In the genomic region with DNA sequence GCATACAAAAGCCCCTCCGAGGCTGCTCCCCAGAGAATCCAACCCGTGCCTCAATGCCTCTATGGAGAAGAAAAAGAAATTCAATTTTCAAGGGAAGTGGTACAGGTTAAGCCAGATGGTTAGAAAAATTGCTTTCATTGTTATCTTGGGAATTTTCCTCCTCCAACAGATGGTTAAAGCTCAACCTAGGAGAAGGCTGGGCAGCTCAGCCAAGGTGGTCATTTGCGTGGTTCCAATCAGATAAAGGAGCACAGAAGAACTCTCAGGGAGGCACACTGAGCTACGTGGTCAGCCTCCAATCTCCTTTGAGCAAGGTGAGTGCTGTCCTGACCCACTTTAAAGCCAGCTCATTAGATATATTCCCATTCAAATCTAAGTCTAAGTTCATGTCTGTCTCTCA, we compare ENCODE assay signal across 25 cellular contexts.
A peak's percentile ranks its signal among the peaks of the same experiment; 100 is the strongest.
DNase-seq lines count a peak whose midpoint lies in the region; ATAC-seq and TF ChIP-seq lines count a peak whose summit lies in the region.
"Had no signal": no experiment of that assay in that cellular context is flagged by ENCODE, and none has a peak within 500 bp of the region (broad histone marks: within the 10 kb centered on the region; RNA-seq: fewer than 3 reads in every experiment).

No MANE protein-coding gene starts in this region.

- 94 to 98% methylated on average over 2 to 4 of the region's 4 CpGs for WGBS in gastroesophageal sphincter (ENCODE audit: low coverage in 1 of 2), 2 donors

- H3K27me3 ChIP-seq in gastroesophageal sphincter = no peaks in the 10 kb centered on the region
- no peaks in the 10 kb centered on the region for H3K27me3 ChIP-seq in colonic mucosa
- H3K27me3 ChIP-seq: adrenal gland, dorsolateral prefrontal cortex, hepatocyte, right atrium auricular region had no signal

- H3K4me1 Mint-ChIP-seq in stimulated activated naive CD8-positive, alpha-beta T cell treated with anti-CD3 and anti-CD28 coated beads, Interleukin-15, Interleukin-2, amounts not matched to agents 100 ng/mL and 50 ng/mL, for 24 hours (ENCODE audit: low read depth) = peaks cover 42% of the 10 kb centered on the region
- H3K4me1 Mint-ChIP-seq in stimulated activated memory B cell treated with anti-CD40 and anti-IgM and Interleukin-4, amounts not matched to agents 10 μg/mL and 1 μg/mL and 100 μg/mL, for 72 hours = peaks cover 37% of the 10 kb centered on the region

- ATAC-seq in stimulated activated naive CD8-positive, alpha-beta T cell treated with anti-CD3 and anti-CD28 coated beads, Interleukin-15, Interleukin-2, amounts not matched to agents 100 U/mL and 50 U/mL, for 24 hours = no peak
- no peak for ATAC-seq in gastroesophageal sphincter
- ATAC-seq in stimulated activated memory B cell treated with anti-CD40 and anti-IgM and Interleukin-4, amounts not matched to agents 10 μg/mL and 1 μg/mL and 100 μg/mL, for 72 hours = no peak
- ATAC-seq in mucosa of descending colon = no peak
- ATAC-seq: Right ventricle myocardium inferior; stimulated activated naive CD8-positive, alpha-beta T cell treated with anti-CD3 and anti-CD28 coated beads, Interleukin-15, amount 100 ng/mL, for 72 hours had no signal

- H3K27ac Mint-ChIP-seq in stimulated activated naive CD8-positive, alpha-beta T cell treated with anti-CD3 and anti-CD28 coated beads, Interleukin-15, Interleukin-2, amounts not matched to agents 100 ng/mL and 50 ng/mL, for 24 hours = peak overlapping the region; percentile 49
- peak overlapping the region; percentile 35 for H3K27ac Mint-ChIP-seq in stimulated activated memory B cell treated with anti-CD40 and anti-IgM and Interleukin-4, amounts not matched to agents 10 μg/mL and 1 μg/mL and 100 μg/mL, for 72 hours

- intact Hi-C loops in colonic mucosa (cut with DNase I) = no loop called here
- intact Hi-C loops in mucosa of descending colon (cut with DNase I, micrococcal nuclease) = no loop called here

- H3K36me3 Mint-ChIP-seq in stimulated activated naive CD8-positive, alpha-beta T cell treated with anti-CD3 and anti-CD28 coated beads, Interleukin-15, Interleukin-2, amounts not matched to agents 100 ng/mL and 50 ng/mL, for 24 hours (ENCODE audit: low read depth) = peaks cover 3% of the 10 kb centered on the region
- H3K36me3 Mint-ChIP-seq in stimulated activated memory B cell treated with anti-CD40 and anti-IgM and Interleukin-4, amounts not matched to agents 10 μg/mL and 1 μg/mL and 100 μg/mL, for 72 hours = peaks cover 16% of the 10 kb centered on the region

- no peak for TF ChIP-seq CTCF in gastroesophageal sphincter (IDR thresholded peaks at IDR 0.05)
- no peak for TF ChIP-seq CTCF in colonic mucosa (IDR thresholded peaks at IDR 0.05)
- no peak for TF ChIP-seq CTCF in mucosa of descending colon (IDR thresholded peaks at IDR 0.05)

- H3K36me3 ChIP-seq in gastroesophageal sphincter (no peaks in the 10 kb centered on the region), colonic mucosa (no peaks in the 10 kb centered on the region), mucosa of descending colon (ENCODE audit: low read depth) (no peaks in the 10 kb centered on the region)
- H3K36me3 ChIP-seq: adrenal gland, right atrium auricular region, thoracic aorta, WERI-Rb-1 had no signal

- DNase-seq in DMS 273 (lab: John Stamatoyannopoulos, UW; ENCODE audit: unreplicated experiment) (peak; percentile 10), DMS 273 treated with DMSO at 0.1 percent for 48 hours (lab: John Stamatoyannopoulos, UW) (no peak), colonic mucosa (no peak), mucosa of descending colon (no peak)
- DNase-seq in stimulated activated naive CD8-positive, alpha-beta T cell treated with anti-CD3 and anti-CD28 coated beads, Interleukin-15, Interleukin-2, amounts not matched to agents 100 U/mL and 50 U/mL, for 24 hours = no peak
- DNase-seq: activated gamma-delta T cell treated with Interleukin-2 at 50 U/mL for 16 hours; C1 segment of cervical spinal cord; cerebellar nuclear complex; dorsolateral prefrontal cortex; foreskin melanocyte; NCI-H446; NCI-H748 treated with DMSO at 0.1 percent for 48 hours; posterior cingulate gyrus; small intestine; stimulated activated naive CD8-positive, alpha-beta T cell treated with anti-CD3 and anti-CD28 coated beads, Interleukin-15, amount 100 ng/mL, for 72 hours; WERI-Rb-1 had no signal

- H3K4me1 ChIP-seq in gastroesophageal sphincter (peaks cover 0 to 75% (median 2%) of the 10 kb centered on the region in 3 donors), colonic mucosa (no peaks in the 10 kb centered on the region), mucosa of descending colon (ENCODE audit: low read depth) (no peaks in the 10 kb centered on the region)
- H3K4me1 ChIP-seq: adrenal gland had no signal

- TF ChIP-seq EP300 in gastroesophageal sphincter (IDR thresholded peaks at IDR 0.05) = no peak

- H3K9me3 Mint-ChIP-seq in stimulated activated naive CD8-positive, alpha-beta T cell treated with anti-CD3 and anti-CD28 coated beads, Interleukin-15, Interleukin-2, amounts not matched to agents 100 ng/mL and 50 ng/mL, for 24 hours = no peaks in the 10 kb centered on the region
- H3K9me3 Mint-ChIP-seq in stimulated activated memory B cell treated with anti-CD40 and anti-IgM and Interleukin-4, amounts not matched to agents 10 μg/mL and 1 μg/mL and 100 μg/mL, for 72 hours = no peaks in the 10 kb centered on the region
- H3K9me3 Mint-ChIP-seq: stimulated activated naive CD8-positive, alpha-beta T cell treated with anti-CD3 and anti-CD28 coated beads, Interleukin-15, amount 100 ng/mL, for 72 hours had no signal

- no peak overlapping the region for H3K9ac ChIP-seq in colonic mucosa (ENCODE audit: low read depth in 2 of 2, low read length in 2 of 2)

- H3K4me3 ChIP-seq in gastroesophageal sphincter = no peak overlapping the region
- no peak overlapping the region for H3K4me3 ChIP-seq in colonic mucosa
- H3K4me3 ChIP-seq in mucosa of descending colon = no peak overlapping the region
- H3K4me3 ChIP-seq: adrenal gland, dorsolateral prefrontal cortex, hepatocyte, right atrium auricular region, thoracic aorta had no signal

- no peaks in the 10 kb centered on the region for H3K9me3 ChIP-seq in gastroesophageal sphincter
- no peaks in the 10 kb centered on the region for H3K9me3 ChIP-seq in colonic mucosa
- H3K9me3 ChIP-seq in mucosa of descending colon = no peaks in the 10 kb centered on the region
- H3K9me3 ChIP-seq: adrenal gland, right atrium auricular region, thoracic aorta had no signal

- TF ChIP-seq POLR2A in gastroesophageal sphincter (IDR thresholded peaks at IDR 0.05) = no peak

- no peaks in the 10 kb centered on the region for H3K27me3 Mint-ChIP-seq in stimulated activated naive CD8-positive, alpha-beta T cell treated with anti-CD3 and anti-CD28 coated beads, Interleukin-15, Interleukin-2, amounts not matched to agents 100 ng/mL and 50 ng/mL, for 24 hours
- H3K27me3 Mint-ChIP-seq in stimulated activated memory B cell treated with anti-CD40 and anti-IgM and Interleukin-4, amounts not matched to agents 10 μg/mL and 1 μg/mL and 100 μg/mL, for 72 hours = no peaks in the 10 kb centered on the region
- H3K27me3 Mint-ChIP-seq: stimulated activated naive CD8-positive, alpha-beta T cell treated with anti-CD3 and anti-CD28 coated beads, Interleukin-15, amount 100 ng/mL, for 72 hours had no signal

- H3K4me3 Mint-ChIP-seq in stimulated activated naive CD8-positive, alpha-beta T cell treated with anti-CD3 and anti-CD28 coated beads, Interleukin-15, Interleukin-2, amounts not matched to agents 100 ng/mL and 50 ng/mL, for 24 hours = no peak overlapping the region
- H3K4me3 Mint-ChIP-seq in stimulated activated memory B cell treated with anti-CD40 and anti-IgM and Interleukin-4, amounts not matched to agents 10 μg/mL and 1 μg/mL and 100 μg/mL, for 72 hours = no peak overlapping the region
- H3K4me3 Mint-ChIP-seq: stimulated activated naive CD8-positive, alpha-beta T cell treated with anti-CD3 and anti-CD28 coated beads, Interleukin-15, amount 100 ng/mL, for 72 hours had no signal

- H3K27ac ChIP-seq in gastroesophageal sphincter (peak overlapping the region in 3 of 4 donors; percentile 29 to 49 (median 37)), colonic mucosa (no peak overlapping the region)
- H3K27ac ChIP-seq: 22Rv1, adrenal gland, dorsolateral prefrontal cortex, hepatocyte, right atrium auricular region, thoracic aorta, WERI-Rb-1 had no signal
